Comparison of ENCODE assay signal across 19 cellular contexts in genomic region chr2:23073681-23074080, GRCh38.
"Had no signal": no experiment of that assay in that cellular context is flagged by ENCODE, and none has a peak within 500 bp of the region (broad histone marks: within the 10 kb centered on the region; RNA-seq: fewer than 3 reads in every experiment).

No MANE protein-coding gene starts in this region.

- FAIRE-seq: kidney had no signal

- ATAC-seq: esophagus mucosa; gastrocnemius medialis; natural killer cell treated with Interleukin-12 subunit alpha and Interleukin-12 subunit beta and Interleukin-15 and Interleukin-18, amount 100 ng/mL, for 72 hours; stimulated activated naive CD8-positive, alpha-beta T cell treated with anti-CD3 and anti-CD28 coated beads, Interleukin-15, amount 100 ng/mL, for 72 hours; upper lobe of right lung had no signal

- DNase-seq: dorsolateral prefrontal cortex; effector CD8-positive, alpha-beta T cell; endodermal cell; foreskin fibroblast; gastrocnemius medialis; head of caudate nucleus; kidney; naive B cell; right lobe of liver; stimulated activated CD4-positive, alpha-beta T cell treated with anti-CD3 and anti-CD28 coated beads, Interleukin-12 subunit alpha, Interleukin-12 subunit beta, amount 100 ng/mL, for 4 hours; stimulated activated CD4-positive, alpha-beta T cell treated with anti-CD3 and anti-CD28 coated beads, Interleukin-1b, Interleukin-23, amount 100 ng/mL, for 48 hours; stimulated activated CD4-positive, alpha-beta T cell treated with anti-CD3 and anti-CD28 coated beads, Interleukin-4, amount 100 ng/mL, for 1 hour; stimulated activated CD8-positive, alpha-beta memory T cell treated with anti-CD3 and anti-CD28 coated beads, Interleukin-4, amount 100 ng/mL, for 48 hours; stimulated activated naive CD4-positive, alpha-beta T cell; stimulated activated naive CD8-positive, alpha-beta T cell treated with anti-CD3 and anti-CD28 coated beads, Interleukin-15, amount 100 ng/mL, for 72 hours; transverse colon; upper lobe of right lung had no signal
